In genomic region chr5:152501294-152501693, GRCh38 we compare ENCODE assay signal across 16 cellular contexts.
"Had no signal": no experiment of that assay in that cellular context is flagged by ENCODE, and none has a peak within 500 bp of the region (broad histone marks: within the 10 kb centered on the region; RNA-seq: fewer than 3 reads in every experiment).

No MANE protein-coding gene starts in this region.

- ATAC-seq: activated naive CD8-positive, alpha-beta T cell treated with anti-CD3 and anti-CD28 coated beads, Interleukin-2, amount 50 U/mL, for 24 hours; activated T-cell treated with anti-CD3 and anti-CD28 coated beads, Interleukin-2, amount 50 U/mL, for 72 hours; heart left ventricle; left cardiac atrium; natural killer cell treated with Interleukin-12 subunit alpha and Interleukin-12 subunit beta and Interleukin-15 and Interleukin-18, amount 100 ng/mL, for 72 hours had no signal

- H3K4me3 Mint-ChIP-seq: activated CD4-positive, alpha-beta memory T cell treated with anti-CD3 and anti-CD28 coated beads for 36 hours; activated naive CD8-positive, alpha-beta T cell treated with anti-CD3 and anti-CD28 coated beads, Interleukin-2, amount 50 U/mL, for 24 hours; activated T-cell treated with anti-CD3 and anti-CD28 coated beads, Interleukin-2, amount 50 U/mL, for 72 hours; endodermal cell; natural killer cell treated with Interleukin-12 subunit alpha and Interleukin-12 subunit beta and Interleukin-15 and Interleukin-18, amount 100 ng/mL, for 72 hours; type B pancreatic cell had no signal

- H3K36me3 Mint-ChIP-seq: activated CD4-positive, alpha-beta memory T cell treated with anti-CD3 and anti-CD28 coated beads for 36 hours; natural killer cell treated with Interleukin-12 subunit alpha and Interleukin-12 subunit beta and Interleukin-15 and Interleukin-18, amount 100 ng/mL, for 72 hours had no signal

- H3K9me3 Mint-ChIP-seq: activated CD4-positive, alpha-beta memory T cell treated with anti-CD3 and anti-CD28 coated beads for 36 hours; activated naive CD8-positive, alpha-beta T cell treated with anti-CD3 and anti-CD28 coated beads, Interleukin-2, amount 50 U/mL, for 24 hours; activated T-cell treated with anti-CD3 and anti-CD28 coated beads, Interleukin-2, amount 50 U/mL, for 72 hours; natural killer cell treated with Interleukin-12 subunit alpha and Interleukin-12 subunit beta and Interleukin-15 and Interleukin-18, amount 100 ng/mL, for 72 hours; type B pancreatic cell had no signal

- H3K27ac Mint-ChIP-seq: activated CD4-positive, alpha-beta memory T cell treated with anti-CD3 and anti-CD28 coated beads for 36 hours; activated naive CD8-positive, alpha-beta T cell treated with anti-CD3 and anti-CD28 coated beads, Interleukin-2, amount 50 U/mL, for 24 hours; activated T-cell treated with anti-CD3 and anti-CD28 coated beads, Interleukin-2, amount 50 U/mL, for 72 hours; endodermal cell; natural killer cell treated with Interleukin-12 subunit alpha and Interleukin-12 subunit beta and Interleukin-15 and Interleukin-18, amount 100 ng/mL, for 72 hours; type B pancreatic cell had no signal

- DNase-seq: activated CD4-positive, alpha-beta memory T cell treated with anti-CD3 and anti-CD28 coated beads for 36 hours; activated CD4-positive, alpha-beta T cell treated with anti-CD3 and anti-CD28 coated beads for 4 hours; activated CD4-positive, CD25-positive, alpha-beta regulatory T cell; activated effector memory CD4-positive, alpha-beta T cell treated with Interleukin-2 at 50 U/mL for 16 hours; activated naive CD4-positive, alpha-beta T cell treated with anti-CD3 and anti-CD28 coated beads, Interleukin-2, amount 50 U/mL, for 16 hours; activated naive CD8-positive, alpha-beta T cell treated with anti-CD3 and anti-CD28 coated beads, Interleukin-2, amount 50 U/mL, for 24 hours; activated T-cell treated with anti-CD3 and anti-CD28 coated beads, Interleukin-2, amount 50 U/mL, for 72 hours; cortex of kidney; endodermal cell; heart left ventricle; islet precursor cell; left cardiac atrium; stimulated activated CD4-positive, alpha-beta T cell treated with anti-CD3 and anti-CD28 coated beads, Interleukin-4, amount 100 ng/mL, for 1 hour; stimulated activated naive CD4-positive, alpha-beta T cell had no signal

- H3K4me1 Mint-ChIP-seq: activated naive CD8-positive, alpha-beta T cell treated with anti-CD3 and anti-CD28 coated beads, Interleukin-2, amount 50 U/mL, for 24 hours had no signal
